ENCODE assay signal across 9 cellular contexts in genomic region chr7:87600130-87601124, GRCh38. TPM values are rescaled to one million over a fixed set of nuclear protein-coding genes. Genes with fewer than 3 reads are reported as not detected.
DNase-seq lines count a peak whose midpoint lies in the region; ATAC-seq lines count a peak whose summit lies in the region.
"Had no signal": no experiment of that assay in that cellular context is flagged by ENCODE, and none has a peak within 500 bp of the region (broad histone marks: within the 10 kb centered on the region; RNA-seq: fewer than 3 reads in every experiment).

Gene ABCB1, minus strand, starts transcription at chr7:87600884. Its CDS starts 700 bp downstream, at chr7:87600184.

- peak within 1 kb of the TSS; percentile 52 for H3K4me3 ChIP-seq in HUES64 (ENCODE audit: low read length)
- H3K4me3 ChIP-seq: SK-N-MC had no signal

- intact Hi-C loops in left colon (cut with DNase I, micrococcal nuclease) = no loop called here

- H3K27me3 ChIP-seq in HUES64 (ENCODE audit: insufficient read depth, low read length) = peaks cover 73% of the 10 kb centered on the region

- H3K27ac ChIP-seq in HUES64 (ENCODE audit: low read depth, low read length) = no peak within 1 kb of the TSS
- H3K27ac ChIP-seq: SK-N-MC had no signal

- WGBS in HUES64 = 3% methylated on average over 61 of the region's 61 CpGs

- 0 out of 2 replicates have a peak, but pooled peaks cover 3% of the 10 kb centered on the region for H3K4me1 ChIP-seq in HUES64 (ENCODE audit: insufficient read depth, low read length)

- no peaks in the 10 kb centered on the region for H3K36me3 ChIP-seq in HUES64 (ENCODE audit: insufficient read depth, low read length)

- no peak within 1 kb of the TSS for H3K9ac ChIP-seq in HUES64 (ENCODE audit: low read depth, low read length)

- no peaks in the 10 kb centered on the region for H3K9me3 ChIP-seq in HUES64 (ENCODE audit: insufficient read depth, low read depth, low read length)

- peak; percentile 97 for DNase-seq in DMS53 treated with DMSO at 0.1 percent for 48 hours (lab: John Stamatoyannopoulos, UW; ENCODE audit: unreplicated experiment)
- DNase-seq in activated CD4-positive, alpha-beta T cell treated with anti-CD3 and anti-CD28 coated beads for 24 hours (ENCODE audit: low read depth in 2 of 2) = peak; percentile 24 to 31
- peak; percentile 75 for DNase-seq in dedifferentiated amniotic fluid mesenchymal stem cell (ENCODE audit: extremely low spot score)
- peak; percentile 73 to 81 for DNase-seq in left colon
- peak; percentile 43 to 63 for DNase-seq in stimulated activated CD4-positive, alpha-beta T cell treated with anti-CD3 and anti-CD28 coated beads, Interleukin-2, amount 100 ng/mL, for 24 hours
- no peak for DNase-seq in NCI-H128 (lab: John Stamatoyannopoulos, UW; ENCODE audit: unreplicated experiment)

- ATAC-seq in GM21381 (IDR thresholded peaks at IDR 0.05; ENCODE audit: unreplicated experiment) = peak; percentile 55
- ATAC-seq in left colon = peak; percentile 93

RNA-seq across cellular contexts. Expression of gene ABCB1, which starts in this region (rescaled TPM):
- polyA plus RNA-seq in HUES64 (2013, experiment 1 of 2) = 0.70 TPM
- polyA plus RNA-seq in HUES64 (2013, experiment 2 of 2) = 0.82 TPM
- total RNA-seq in left colon = 100 to 1,000 TPM in 1 of 2 donors, 10 to 100 TPM in 1; 30.5 to 259 TPM
